Comparison of ENCODE assay signal across 8 cellular contexts in genomic region chr3:133927543-133928066, GRCh38. TPM values are rescaled to one million over a fixed set of nuclear protein-coding genes. Genes with fewer than 3 reads are reported as not detected.
DNase-seq lines count a peak whose midpoint lies in the region; ATAC-seq and TF ChIP-seq lines count a peak whose summit lies in the region.

No MANE protein-coding gene starts in this region.

- H3K27ac Mint-ChIP-seq in activated CD4-positive, alpha-beta T cell treated with anti-CD3 and anti-CD28 coated beads, Interleukin-2, amount 10 ng/mL, durations not matched to agents 7 days and 5 days, result no peak overlapping the region
- no peak overlapping the region for H3K27ac Mint-ChIP-seq in memory B cell

- no peaks in the 10 kb centered on the region for H3K36me3 Mint-ChIP-seq in activated CD4-positive, alpha-beta T cell treated with anti-CD3 and anti-CD28 coated beads, Interleukin-2, amount 10 ng/mL, durations not matched to agents 7 days and 5 days (ENCODE audit: low read depth)
- H3K36me3 Mint-ChIP-seq in memory B cell, result no peaks in the 10 kb centered on the region

- peaks cover 6% of the 10 kb centered on the region for H3K4me1 Mint-ChIP-seq in activated CD4-positive, alpha-beta T cell treated with anti-CD3 and anti-CD28 coated beads, Interleukin-2, amount 10 ng/mL, durations not matched to agents 7 days and 5 days
- peaks cover 7% of the 10 kb centered on the region for H3K4me1 Mint-ChIP-seq in memory B cell

- POLR2A ChIA-PET in activated CD4-positive, alpha-beta T cell treated with anti-CD3 and anti-CD28 coated beads, Interleukin-2, amount 10 ng/mL, durations not matched to agents 7 days and 5 days (lab: Charles Lee), result no interaction called here

- peak; percentile 81 for TF ChIP-seq CTCF in KMS-11 (conservative IDR thresholded peaks at IDR 0.05; ENCODE audit: low read depth, low read length)

- H3K36me3 ChIP-seq in KMS-11 (ENCODE audit: insufficient read depth), result no peaks in the 10 kb centered on the region
- H3K36me3 ChIP-seq in duodenal mucosa (ENCODE audit: control insufficient read depth in 1 of 2, insufficient read depth in 2 of 2, low read length in 2 of 2), result no peaks in the 10 kb centered on the region

- H3K9ac ChIP-seq in KMS-11, result no peak overlapping the region
- H3K9ac ChIP-seq in duodenal mucosa (ENCODE audit: low read depth in 1 of 2, low read length in 2 of 2), result peak overlapping the region in 1 of 2 donors; percentile 38

- H3K27me3 ChIP-seq in KMS-11 (ENCODE audit: insufficient read depth, low read depth), result no peaks in the 10 kb centered on the region
- peaks cover 0 to 8% of the 10 kb centered on the region in 2 donors for H3K27me3 ChIP-seq in duodenal mucosa (ENCODE audit: control insufficient read depth in 1 of 2, insufficient read depth in 2 of 2, low read length in 2 of 2)

- H3K9me3 Mint-ChIP-seq in activated CD4-positive, alpha-beta T cell treated with anti-CD3 and anti-CD28 coated beads, Interleukin-2, amount 10 ng/mL, durations not matched to agents 7 days and 5 days, result no peaks in the 10 kb centered on the region
- H3K9me3 Mint-ChIP-seq in memory B cell, result no peaks in the 10 kb centered on the region

- peaks cover 16% of the 10 kb centered on the region for H3K27me3 Mint-ChIP-seq in activated CD4-positive, alpha-beta T cell treated with anti-CD3 and anti-CD28 coated beads, Interleukin-2, amount 10 ng/mL, durations not matched to agents 7 days and 5 days
- peaks cover 15% of the 10 kb centered on the region for H3K27me3 Mint-ChIP-seq in memory B cell

- H3K4me3 Mint-ChIP-seq in activated CD4-positive, alpha-beta T cell treated with anti-CD3 and anti-CD28 coated beads, Interleukin-2, amount 10 ng/mL, durations not matched to agents 7 days and 5 days, result peak overlapping the region; percentile 58
- H3K4me3 Mint-ChIP-seq in memory B cell, result peak overlapping the region; percentile 84

- peak overlapping the region; percentile 53; the same call in 1 of the 2 replicates for H3K4me2 ChIP-seq in KMS-11

- CTCF ChIA-PET in activated CD4-positive, alpha-beta T cell treated with anti-CD3 and anti-CD28 coated beads, Interleukin-2, amount 10 ng/mL, durations not matched to agents 7 days and 5 days (lab: Charles Lee), result interaction anchor here (0.7 to 1.1 kb wide), 2 partner anchors 18 to 109 kb away, joined by 3 read pairs; no protein-coding TSS in a partner anchor

- no peak overlapping the region for H3K27ac ChIP-seq in KMS-11
- no peak overlapping the region for H3K27ac ChIP-seq in duodenal mucosa (ENCODE audit: low read depth, low read length)

- H4K20me1 ChIP-seq in KMS-11 (ENCODE audit: insufficient read depth), result no peaks in the 10 kb centered on the region

- peak; percentile 63 for ATAC-seq in GM21390 (IDR thresholded peaks at IDR 0.05; ENCODE audit: unreplicated experiment)
- ATAC-seq in memory B cell (ENCODE audit: low read depth), result peak; percentile 97

- H3K9me3 ChIP-seq in duodenal mucosa (ENCODE audit: control insufficient read depth in 1 of 2, low read length in 2 of 2), result no peaks in the 10 kb centered on the region

- H3K4me1 ChIP-seq in KMS-11 (ENCODE audit: low read depth, poor library complexity, severe bottlenecking) (peaks cover 6% of the 10 kb centered on the region), duodenal mucosa (ENCODE audit: control insufficient read depth in 1 of 2, insufficient read depth in 2 of 2, low read length in 2 of 2) (peaks cover 5 to 7% of the 10 kb centered on the region in 2 donors)

- H3K79me2 ChIP-seq in KMS-11 (ENCODE audit: insufficient read depth, low read depth), result no peaks in the 10 kb centered on the region

- peak overlapping the region; percentile 81 for H2AFZ ChIP-seq in KMS-11 (ENCODE audit: low read depth)

- H3K4me3 ChIP-seq in KMS-11 (IDR thresholded peaks at IDR 0.05; ENCODE audit: insufficient read depth, low read depth, low read length) (peak overlapping the region; percentile 61), duodenal mucosa (ENCODE audit: low read depth in 1 of 2, low read length in 2 of 2) (peak overlapping the region; percentile 58 to 60)

- DNase-seq in D341Med (ENCODE audit: low spot score), result peak; percentile 95
- peak; percentile 60 for DNase-seq in activated CD4-positive, alpha-beta T cell treated with anti-CD3 and anti-CD28 coated beads, Interleukin-2, amount 10 ng/mL, durations not matched to agents 7 days and 5 days
- DNase-seq in memory B cell (ENCODE audit: low spot score in 2 of 2), result peak; percentile 85 to 91
- peak; percentile 36 for DNase-seq in stimulated activated CD8-positive, alpha-beta memory T cell treated with anti-CD3 and anti-CD28 coated beads, Interleukin-12 subunit alpha, Interleukin-12 subunit beta, amount 100 ng/mL, for 24 hours (ENCODE audit: extremely low read depth)
- DNase-seq in cerebellar nuclear complex (lab: John Stamatoyannopoulos, UW), result no peak

RNA-seq across cellular contexts. Expression of gene RAB6B, which starts 31.9 kb away (rescaled TPM):
- total RNA-seq in activated CD4-positive, alpha-beta T cell treated with anti-CD3 and anti-CD28 coated beads, Interleukin-2, amount 10 ng/mL, durations not matched to agents 7 days and 5 days, result not detected

Comparison
In these comparisons a context has a peak if more than half of its experiments do, and no peak if none do; other contexts are left out.
1. DNase-seq: peak in D341Med (single experiment), activated CD4-positive, alpha-beta T cell treated with anti-CD3 and anti-CD28 coated beads, Interleukin-2, amount 10 ng/mL, durations not matched to agents 7 days and 5 days (single experiment), memory B cell (2 of 2) and stimulated activated CD8-positive, alpha-beta memory T cell treated with anti-CD3 and anti-CD28 coated beads, Interleukin-12 subunit alpha, Interleukin-12 subunit beta, amount 100 ng/mL, for 24 hours (single experiment); none in cerebellar nuclear complex (0 of 2).